13 cellular contexts compared by ENCODE assay signal in genomic region chr6:56549014-56549413, GRCh38.
DNase-seq lines count a peak whose midpoint lies in the region; ATAC-seq and TF ChIP-seq lines count a peak whose summit lies in the region.
"Had no signal": no experiment of that assay in that cellular context is flagged by ENCODE, and none has a peak within 500 bp of the region (broad histone marks: within the 10 kb centered on the region; RNA-seq: fewer than 3 reads in every experiment).

No MANE protein-coding gene starts in this region.

- H3K36me3 ChIP-seq in right atrium auricular region (peaks cover 21% of the 10 kb centered on the region), adrenal gland (replicated peaks in 1 of 2) (no peaks in the 10 kb centered on the region), uterus (no peaks in the 10 kb centered on the region)
- no peaks in the 10 kb centered on the region for H3K36me3 ChIP-seq in CD8-positive, alpha-beta T cell (ENCODE audit: insufficient read depth, low read length)
- H3K36me3 ChIP-seq: neutrophil had no signal

- no peaks in the 10 kb centered on the region for H3K4me1 Mint-ChIP-seq in CD8-positive, alpha-beta T cell (ENCODE audit: low read depth)
- H3K4me1 Mint-ChIP-seq: stimulated activated effector memory CD8-positive, alpha-beta T cell treated with anti-CD3 and anti-CD28 coated beads, Interleukin-12 subunit alpha, Interleukin-12 subunit beta, amount 100 ng/mL, for 72 hours had no signal

- H3K9me3 Mint-ChIP-seq in CD8-positive, alpha-beta T cell, result no peaks in the 10 kb centered on the region
- H3K9me3 Mint-ChIP-seq: stimulated activated effector memory CD8-positive, alpha-beta T cell treated with anti-CD3 and anti-CD28 coated beads, Interleukin-12 subunit alpha, Interleukin-12 subunit beta, amount 100 ng/mL, for 72 hours had no signal

- H3K9me3 ChIP-seq in right atrium auricular region (no peaks in the 10 kb centered on the region), adrenal gland (replicated peaks in 1 of 3) (no peaks in the 10 kb centered on the region), uterus (no peaks in the 10 kb centered on the region)
- no peaks in the 10 kb centered on the region for H3K9me3 ChIP-seq in CD8-positive, alpha-beta T cell (ENCODE audit: low read length)
- H3K9me3 ChIP-seq: neutrophil had no signal

- POLR2A ChIA-PET in CD8-positive, alpha-beta T cell (lab: Charles Lee), result no interaction called here

- H3K4me1 ChIP-seq in right atrium auricular region (peaks cover 0 to 27% of the 10 kb centered on the region in 2 donors), adrenal gland (replicated peaks in 1 of 2) (peaks cover 18 to 33% of the 10 kb centered on the region in 2 donors), uterus (peaks cover 0 to 12% of the 10 kb centered on the region in 2 donors)
- H3K4me1 ChIP-seq in CD8-positive, alpha-beta T cell (ENCODE audit: insufficient read depth, low read length), result no peaks in the 10 kb centered on the region

- 11 to 25% (median 18%) methylated on average over 2 of the region's 2 CpGs for WGBS in adrenal gland, 4 donors

- intact Hi-C loops in Right ventricle myocardium superior (cut with DNase I), result loop anchor here (10.0 kb wide), 1 partner anchor 54 kb away; no protein-coding TSS in a partner anchor
- intact Hi-C loops in adrenal gland (cut with DNase I), result no loop called here
- intact Hi-C loops in uterus (cut with DNase I; ENCODE audit: low total_unique reads), result loop anchor here (10.0 kb wide), 1 partner anchor 174 kb away; no protein-coding TSS in a partner anchor
- intact Hi-C loops in CD8-positive, alpha-beta T cell (cut with DNase I, micrococcal nuclease), result no loop called here

- H3K27ac ChIP-seq in right atrium auricular region (peak overlapping the region in 1 of 2 donors; percentile 35), adrenal gland (no peak overlapping the region), uterus (peak overlapping the region; percentile 72 to 77)
- H3K27ac ChIP-seq in CD8-positive, alpha-beta T cell (ENCODE audit: low read depth, low read length), result no peak overlapping the region
- H3K27ac ChIP-seq: neutrophil had no signal

- no peak overlapping the region for H3K27ac Mint-ChIP-seq in CD8-positive, alpha-beta T cell
- H3K27ac Mint-ChIP-seq: stimulated activated effector memory CD8-positive, alpha-beta T cell treated with anti-CD3 and anti-CD28 coated beads, Interleukin-12 subunit alpha, Interleukin-12 subunit beta, amount 100 ng/mL, for 72 hours had no signal

- peak in 1 of 2 donors; percentile 57 for TF ChIP-seq CTCF in right atrium auricular region (IDR thresholded peaks at IDR 0.05)
- peak in 5 of 6 experiments; percentile 6 to 43 (median 35) for TF ChIP-seq CTCF in adrenal gland (IDR thresholded peaks at IDR 0.05)
- peak; percentile 62 to 74 (median 67) for TF ChIP-seq CTCF in uterus (IDR thresholded peaks at IDR 0.05)
- no peak for TF ChIP-seq CTCF in CD8-positive, alpha-beta T cell (IDR thresholded peaks at IDR 0.05)

- no peak for TF ChIP-seq POLR2A in adrenal gland (IDR thresholded peaks at IDR 0.05)
- TF ChIP-seq POLR2A in uterus (IDR thresholded peaks at IDR 0.05), result no peak

- H3K27me3 ChIP-seq in right atrium auricular region, result no peaks in the 10 kb centered on the region
- no peaks in the 10 kb centered on the region for H3K27me3 ChIP-seq in adrenal gland
- no peaks in the 10 kb centered on the region for H3K27me3 ChIP-seq in uterus
- H3K27me3 ChIP-seq in CD8-positive, alpha-beta T cell (ENCODE audit: insufficient read depth, low read length), result no peaks in the 10 kb centered on the region
- H3K27me3 ChIP-seq: neutrophil had no signal

- H3K4me3 Mint-ChIP-seq in CD8-positive, alpha-beta T cell, result no peak overlapping the region
- H3K4me3 Mint-ChIP-seq: stimulated activated effector memory CD8-positive, alpha-beta T cell treated with anti-CD3 and anti-CD28 coated beads, Interleukin-12 subunit alpha, Interleukin-12 subunit beta, amount 100 ng/mL, for 72 hours had no signal

- no peaks in the 10 kb centered on the region for H3K27me3 Mint-ChIP-seq in CD8-positive, alpha-beta T cell (ENCODE audit: low read depth)

- ATAC-seq in Right ventricle myocardium superior (ENCODE audit: poor library complexity), result peak; percentile 45
- ATAC-seq in CD8-positive, alpha-beta T cell, result no peak
- ATAC-seq: stimulated activated effector memory CD8-positive, alpha-beta T cell treated with anti-CD3 and anti-CD28 coated beads, Interleukin-12 subunit alpha, Interleukin-12 subunit beta, amount 100 ng/mL, for 72 hours had no signal

- DNase-seq in Right ventricle myocardium superior (no peak), right atrium auricular region (ENCODE audit: low spot score) (no peak), adrenal gland (no peak), left kidney (ENCODE audit: low read depth, low spot score) (peak; percentile 7), uterus (no peak), ecto neural progenitor cell (ENCODE audit: low spot score) (no peak), inferior parietal cortex (ENCODE audit: extremely low spot score) (no peak)
- DNase-seq in CD8-positive, alpha-beta T cell, result no peak
- DNase-seq: activated CD8-positive, alpha-beta memory T cell treated with anti-CD3 and anti-CD28 coated beads for 24 hours; C1 segment of cervical spinal cord; effector memory CD4-positive, alpha-beta T cell had no signal

- H3K36me3 Mint-ChIP-seq in CD8-positive, alpha-beta T cell, result no peaks in the 10 kb centered on the region
- H3K36me3 Mint-ChIP-seq: stimulated activated effector memory CD8-positive, alpha-beta T cell treated with anti-CD3 and anti-CD28 coated beads, Interleukin-12 subunit alpha, Interleukin-12 subunit beta, amount 100 ng/mL, for 72 hours had no signal

- CTCF ChIA-PET in CD8-positive, alpha-beta T cell (lab: Charles Lee), result no interaction called here

- H3K4me3 ChIP-seq in right atrium auricular region, result no peak overlapping the region
- no peak overlapping the region for H3K4me3 ChIP-seq in adrenal gland
- no peak overlapping the region for H3K4me3 ChIP-seq in uterus
- H3K4me3 ChIP-seq in CD8-positive, alpha-beta T cell (ENCODE audit: low read depth, low read length), result no peak overlapping the region

Comparison
In these comparisons a context has a peak if more than half of its experiments do, and no peak if none do; other contexts are left out.
1. H3K27ac ChIP-seq: peak in uterus (2 of 2); none in adrenal gland (0 of 5) and CD8-positive, alpha-beta T cell (single experiment).
2. intact Hi-C loops: an anchor here in Right ventricle myocardium superior (10.0 kb wide) and uterus (10.0 kb wide); none called in adrenal gland and CD8-positive, alpha-beta T cell.